In the genomic region with DNA sequence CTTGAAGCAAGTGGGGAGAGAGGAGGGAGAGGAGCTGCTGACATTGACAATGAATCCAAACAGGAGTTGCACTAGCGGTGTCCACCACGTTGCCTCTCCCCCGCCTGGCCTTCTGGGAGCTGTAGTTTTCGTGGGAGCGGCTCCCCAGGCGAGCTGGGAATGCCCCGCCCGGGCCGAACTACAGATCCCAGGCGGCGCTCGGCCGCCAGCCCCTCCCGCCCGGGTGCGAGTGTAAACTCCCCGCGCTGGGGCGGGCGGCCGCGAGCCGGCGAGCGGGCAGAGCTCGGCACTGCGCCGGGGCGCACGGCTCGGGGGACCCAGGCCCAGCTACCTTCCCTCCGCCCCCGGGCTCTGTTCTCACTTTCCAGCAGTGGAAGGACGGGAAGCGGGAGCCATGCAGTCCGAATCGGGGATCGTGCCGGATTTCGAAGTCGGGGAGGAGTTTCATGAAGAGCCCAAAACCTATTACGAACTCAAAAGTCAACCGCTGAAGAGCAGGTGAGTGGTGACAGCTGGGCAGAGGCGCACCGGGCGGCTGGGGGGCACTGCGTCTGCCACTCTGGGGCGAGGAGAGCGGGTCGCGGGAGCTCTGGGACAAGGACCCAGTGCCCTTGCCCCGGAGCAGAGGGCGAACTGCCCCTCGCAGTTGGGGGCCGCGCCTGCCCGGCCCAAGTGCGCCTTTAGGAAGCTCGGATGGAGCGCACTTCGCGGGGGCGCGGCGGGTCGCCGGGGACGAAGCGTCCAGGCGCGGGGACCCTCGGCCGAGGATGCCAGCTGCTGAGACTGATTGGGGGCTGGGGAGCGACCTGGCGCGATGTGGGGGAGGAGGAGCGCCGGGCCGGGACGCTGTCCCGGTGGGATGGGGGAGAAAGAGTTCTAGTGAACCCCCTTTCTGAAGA, we compare ENCODE assay signal across 1 cellular context.
TF ChIP-seq lines count a peak whose summit lies in the region.

Gene MITF, plus strand, starts transcription at position 261 of the 899 bp plus-strand sequence. Its CDS starts 134 bp downstream, at position 395.

TF ChIP-seq in K562, 482 proteins besides CTCF, POLR2A, EP300 and RAD21 (continued from another document and continues in another):
- TF ChIP-seq, protein P1, sequence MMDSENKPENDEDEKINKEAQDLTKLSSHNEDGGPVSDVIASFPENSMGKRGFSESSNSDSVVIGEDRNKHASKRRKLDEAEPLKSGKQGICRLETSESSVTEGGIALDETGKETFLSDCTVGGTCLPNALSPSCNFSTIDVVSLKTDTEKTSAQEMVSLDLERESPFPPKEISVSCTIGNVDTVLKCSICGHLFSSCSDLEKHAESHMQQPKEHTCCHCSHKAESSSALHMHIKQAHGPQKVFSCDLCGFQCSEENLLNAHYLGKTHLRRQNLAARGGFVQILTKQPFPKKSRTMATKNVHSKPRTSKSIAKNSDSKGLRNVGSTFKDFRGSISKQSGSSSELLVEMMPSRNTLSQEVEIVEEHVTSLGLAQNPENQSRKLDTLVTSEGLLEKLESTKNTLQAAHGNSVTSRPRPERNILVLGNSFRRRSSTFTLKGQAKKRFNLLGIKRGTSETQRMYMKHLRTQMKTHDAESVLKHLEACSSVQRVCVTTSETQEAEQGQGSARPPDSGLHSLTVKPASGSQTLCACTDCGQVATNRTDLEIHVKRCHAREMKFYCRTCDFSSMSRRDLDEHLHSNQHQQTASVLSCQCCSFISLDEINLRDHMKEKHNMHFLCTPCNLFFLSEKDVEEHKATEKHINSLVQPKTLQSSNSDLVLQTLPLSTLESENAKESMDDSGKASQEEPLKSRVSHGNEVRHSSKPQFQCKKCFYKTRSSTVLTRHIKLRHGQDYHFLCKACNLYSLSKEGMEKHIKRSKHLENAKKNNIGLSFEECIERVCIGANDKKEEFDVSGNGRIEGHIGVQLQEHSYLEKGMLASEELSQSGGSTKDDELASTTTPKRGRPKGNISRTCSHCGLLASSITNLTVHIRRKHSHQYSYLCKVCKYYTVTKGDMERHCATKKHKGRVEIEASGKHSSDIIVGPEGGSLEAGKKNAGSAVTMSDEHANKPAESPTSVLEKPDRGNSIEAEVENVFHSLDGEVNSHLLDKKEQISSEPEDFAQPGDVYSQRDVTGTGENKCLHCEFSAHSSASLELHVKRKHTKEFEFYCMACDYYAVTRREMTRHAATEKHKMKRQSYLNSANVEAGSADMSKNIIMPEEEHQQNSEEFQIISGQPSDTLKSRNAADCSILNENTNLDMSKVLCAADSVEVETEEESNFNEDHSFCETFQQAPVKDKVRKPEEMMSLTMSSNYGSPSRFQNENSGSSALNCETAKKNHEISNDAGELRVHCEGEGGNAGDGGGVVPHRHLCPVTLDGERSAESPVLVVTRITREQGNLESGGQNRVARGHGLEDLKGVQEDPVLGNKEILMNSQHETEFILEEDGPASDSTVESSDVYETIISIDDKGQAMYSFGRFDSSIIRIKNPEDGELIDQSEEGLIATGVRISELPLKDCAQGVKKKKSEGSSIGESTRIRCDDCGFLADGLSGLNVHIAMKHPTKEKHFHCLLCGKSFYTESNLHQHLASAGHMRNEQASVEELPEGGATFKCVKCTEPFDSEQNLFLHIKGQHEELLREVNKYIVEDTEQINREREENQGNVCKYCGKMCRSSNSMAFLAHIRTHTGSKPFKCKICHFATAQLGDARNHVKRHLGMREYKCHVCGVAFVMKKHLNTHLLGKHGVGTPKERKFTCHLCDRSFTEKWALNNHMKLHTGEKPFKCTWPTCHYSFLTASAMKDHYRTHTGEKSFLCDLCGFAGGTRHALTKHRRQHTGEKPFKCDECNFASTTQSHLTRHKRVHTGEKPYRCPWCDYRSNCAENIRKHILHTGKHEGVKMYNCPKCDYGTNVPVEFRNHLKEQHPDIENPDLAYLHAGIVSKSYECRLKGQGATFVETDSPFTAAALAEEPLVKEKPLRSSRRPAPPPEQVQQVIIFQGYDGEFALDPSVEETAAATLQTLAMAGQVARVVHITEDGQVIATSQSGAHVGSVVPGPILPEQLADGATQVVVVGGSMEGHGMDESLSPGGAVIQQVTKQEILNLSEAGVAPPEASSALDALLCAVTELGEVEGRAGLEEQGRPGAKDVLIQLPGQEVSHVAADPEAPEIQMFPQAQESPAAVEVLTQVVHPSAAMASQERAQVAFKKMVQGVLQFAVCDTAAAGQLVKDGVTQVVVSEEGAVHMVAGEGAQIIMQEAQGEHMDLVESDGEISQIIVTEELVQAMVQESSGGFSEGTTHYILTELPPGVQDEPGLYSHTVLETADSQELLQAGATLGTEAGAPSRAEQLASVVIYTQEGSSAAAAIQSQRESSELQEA (IDR thresholded peaks at IDR 0.05; ENCODE audit: low read depth), result no peak
- TF ChIP-seq ZBTB34 (CRISPR knock-in tag; IDR thresholded peaks at IDR 0.05) (no peak), CHD1 (IDR thresholded peaks at IDR 0.05; ENCODE audit: low read length) (no peak), KAT7 (CRISPR knock-in tag; IDR thresholded peaks at IDR 0.05; ENCODE audit: borderline replicate concordance) (peak; percentile 81; the same call in 1 of the 2 replicates), ID3 (CRISPR knock-in tag; IDR thresholded peaks at IDR 0.05) (no peak), ID3 (tag; IDR thresholded peaks at IDR 0.05) (no peak), BCL6 (CRISPR knock-in tag; IDR thresholded peaks at IDR 0.05) (no peak), HNRNPK (IDR thresholded peaks at IDR 0.05; ENCODE audit: low read depth, low read length, poor library complexity, severe bottlenecking) (no peak), AFF1 (IDR thresholded peaks at IDR 0.05; ENCODE audit: low read depth in 1 of 2, partially characterized antibody in 2 of 2) (peak in 1 of 2 experiments; percentile 97), SNRNP70 (optimal IDR thresholded peaks at IDR 0.05; ENCODE audit: low read depth, low read length) (no peak), HOXB6 (CRISPR knock-in tag; IDR thresholded peaks at IDR 0.05; ENCODE audit: borderline replicate concordance) (no peak), SMAD3 (CRISPR knock-in tag; conservative IDR thresholded peaks at IDR 0.05) (no peak), ETS2 (tag; IDR thresholded peaks at IDR 0.05; ENCODE audit: borderline replicate concordance, poor library complexity, severe bottlenecking) (no peak), BACH1 (tag; IDR thresholded peaks at IDR 0.05) (no peak), ZFX (CRISPR knock-in tag; IDR thresholded peaks at IDR 0.05) (peak; percentile 70), PURB (CRISPR knock-in tag; IDR thresholded peaks at IDR 0.05; ENCODE audit: low read depth) (no peak), RBBP5 (IDR thresholded peaks at IDR 0.05; ENCODE audit: borderline replicate concordance, insufficient read depth, low read length, poor library complexity, severe bottlenecking) (peak; percentile 92), ZNF239 (CRISPR knock-in tag; IDR thresholded peaks at IDR 0.05) (no peak), MAFG (tag; conservative IDR thresholded peaks at IDR 0.05) (no peak), ZNF561 (CRISPR knock-in tag; conservative IDR thresholded peaks at IDR 0.05) (no peak), ZNF740 (CRISPR knock-in tag; IDR thresholded peaks at IDR 0.05) (0 out of 2 replicates have a peak, but pooled peaks have one; percentile 45), ZNF740 (tag; IDR thresholded peaks at IDR 0.05) (no peak), EP400 (IDR thresholded peaks at IDR 0.05) (peak; percentile 76), MTA1 (IDR thresholded peaks at IDR 0.05; ENCODE audit: borderline replicate concordance) (no peak), ZNF274 (IDR thresholded peaks at IDR 0.05; ENCODE audit: borderline replicate concordance, low read depth, low read length) (no peak)
- TF ChIP-seq, protein P2, sequence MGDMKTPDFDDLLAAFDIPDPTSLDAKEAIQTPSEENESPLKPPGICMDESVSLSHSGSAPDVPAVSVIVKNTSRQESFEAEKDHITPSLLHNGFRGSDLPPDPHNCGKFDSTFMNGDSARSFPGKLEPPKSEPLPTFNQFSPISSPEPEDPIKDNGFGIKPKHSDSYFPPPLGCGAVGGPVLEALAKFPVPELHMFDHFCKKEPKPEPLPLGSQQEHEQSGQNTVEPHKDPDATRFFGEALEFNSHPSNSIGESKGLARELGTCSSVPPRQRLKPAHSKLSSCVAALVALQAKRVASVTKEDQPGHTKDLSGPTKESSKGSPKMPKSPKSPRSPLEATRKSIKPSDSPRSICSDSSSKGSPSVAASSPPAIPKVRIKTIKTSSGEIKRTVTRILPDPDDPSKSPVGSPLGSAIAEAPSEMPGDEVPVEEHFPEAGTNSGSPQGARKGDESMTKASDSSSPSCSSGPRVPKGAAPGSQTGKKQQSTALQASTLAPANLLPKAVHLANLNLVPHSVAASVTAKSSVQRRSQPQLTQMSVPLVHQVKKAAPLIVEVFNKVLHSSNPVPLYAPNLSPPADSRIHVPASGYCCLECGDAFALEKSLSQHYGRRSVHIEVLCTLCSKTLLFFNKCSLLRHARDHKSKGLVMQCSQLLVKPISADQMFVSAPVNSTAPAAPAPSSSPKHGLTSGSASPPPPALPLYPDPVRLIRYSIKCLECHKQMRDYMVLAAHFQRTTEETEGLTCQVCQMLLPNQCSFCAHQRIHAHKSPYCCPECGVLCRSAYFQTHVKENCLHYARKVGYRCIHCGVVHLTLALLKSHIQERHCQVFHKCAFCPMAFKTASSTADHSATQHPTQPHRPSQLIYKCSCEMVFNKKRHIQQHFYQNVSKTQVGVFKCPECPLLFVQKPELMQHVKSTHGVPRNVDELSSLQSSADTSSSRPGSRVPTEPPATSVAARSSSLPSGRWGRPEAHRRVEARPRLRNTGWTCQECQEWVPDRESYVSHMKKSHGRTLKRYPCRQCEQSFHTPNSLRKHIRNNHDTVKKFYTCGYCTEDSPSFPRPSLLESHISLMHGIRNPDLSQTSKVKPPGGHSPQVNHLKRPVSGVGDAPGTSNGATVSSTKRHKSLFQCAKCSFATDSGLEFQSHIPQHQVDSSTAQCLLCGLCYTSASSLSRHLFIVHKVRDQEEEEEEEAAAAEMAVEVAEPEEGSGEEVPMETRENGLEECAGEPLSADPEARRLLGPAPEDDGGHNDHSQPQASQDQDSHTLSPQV (IDR thresholded peaks at IDR 0.05), result peak; percentile 90
- TF ChIP-seq, protein P3, sequence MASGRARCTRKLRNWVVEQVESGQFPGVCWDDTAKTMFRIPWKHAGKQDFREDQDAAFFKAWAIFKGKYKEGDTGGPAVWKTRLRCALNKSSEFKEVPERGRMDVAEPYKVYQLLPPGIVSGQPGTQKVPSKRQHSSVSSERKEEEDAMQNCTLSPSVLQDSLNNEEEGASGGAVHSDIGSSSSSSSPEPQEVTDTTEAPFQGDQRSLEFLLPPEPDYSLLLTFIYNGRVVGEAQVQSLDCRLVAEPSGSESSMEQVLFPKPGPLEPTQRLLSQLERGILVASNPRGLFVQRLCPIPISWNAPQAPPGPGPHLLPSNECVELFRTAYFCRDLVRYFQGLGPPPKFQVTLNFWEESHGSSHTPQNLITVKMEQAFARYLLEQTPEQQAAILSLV (tag; IDR thresholded peaks at IDR 0.05), result no peak
- TF ChIP-seq, protein P4, sequence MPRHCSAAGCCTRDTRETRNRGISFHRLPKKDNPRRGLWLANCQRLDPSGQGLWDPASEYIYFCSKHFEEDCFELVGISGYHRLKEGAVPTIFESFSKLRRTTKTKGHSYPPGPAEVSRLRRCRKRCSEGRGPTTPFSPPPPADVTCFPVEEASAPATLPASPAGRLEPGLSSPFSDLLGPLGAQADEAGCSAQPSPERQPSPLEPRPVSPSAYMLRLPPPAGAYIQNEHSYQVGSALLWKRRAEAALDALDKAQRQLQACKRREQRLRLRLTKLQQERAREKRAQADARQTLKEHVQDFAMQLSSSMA (CRISPR knock-in tag; IDR thresholded peaks at IDR 0.05), result no peak
